ENCODE assay signal across 19 cellular contexts in the genomic region with DNA sequence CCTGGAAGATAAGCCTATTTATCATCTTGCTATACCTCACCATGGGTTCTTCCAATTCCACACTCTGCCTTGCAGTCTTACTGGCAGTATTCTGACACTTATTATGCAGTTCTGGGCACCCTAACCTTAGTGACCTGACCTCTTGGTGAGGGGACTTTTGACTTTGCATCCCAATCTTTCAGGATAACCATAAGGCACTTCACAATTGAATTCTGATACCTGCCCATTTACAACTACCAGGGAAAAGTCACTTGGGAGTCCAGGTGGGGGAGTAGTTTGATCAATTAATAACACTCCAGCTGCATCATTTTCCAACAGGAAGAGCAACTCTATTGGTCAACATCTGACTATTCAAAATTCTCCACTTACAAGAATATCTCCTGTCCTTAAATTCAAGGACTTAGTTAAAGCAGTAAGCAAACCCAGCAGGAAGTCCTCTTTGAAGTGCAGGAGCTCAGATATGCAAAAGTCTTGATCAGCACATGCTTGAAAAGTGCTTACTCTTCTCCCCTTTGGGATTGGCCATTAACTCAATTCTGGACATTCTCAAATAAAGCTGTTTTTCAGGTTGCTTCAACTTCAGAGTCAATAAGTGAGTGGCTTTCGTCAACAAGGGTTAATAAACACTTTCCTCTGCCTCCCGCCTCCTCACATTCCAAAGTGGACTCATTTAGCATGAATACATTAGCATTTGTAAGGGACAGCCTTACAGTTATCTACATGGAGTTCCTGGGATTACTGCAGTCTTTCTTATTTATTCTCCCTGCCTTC.
DNase-seq lines count a peak whose midpoint lies in the region; ATAC-seq, FAIRE-seq and TF ChIP-seq lines count a peak whose summit lies in the region.
"Had no signal": no experiment of that assay in that cellular context is flagged by ENCODE, and none has a peak within 500 bp of the region (broad histone marks: within the 10 kb centered on the region; RNA-seq: fewer than 3 reads in every experiment).

No MANE protein-coding gene starts in this region.

- H3K18ac ChIP-seq in trophoblast cell (ENCODE audit: low read length) = no peak overlapping the region

- H3K4me2 ChIP-seq in astrocyte (ENCODE audit: low read length) (peak overlapping the region; percentile 37), trophoblast cell (ENCODE audit: low read length) (no peak overlapping the region)
- H3K4me2 ChIP-seq: KMS-11 had no signal

- H3K27me3 ChIP-seq in HUES6 (ENCODE audit: control insufficient read depth, insufficient read depth, low read length) (peaks cover 18% of the 10 kb centered on the region; the same call in 1 of the 2 replicates), astrocyte (ENCODE audit: insufficient read depth, low read length) (no peaks in the 10 kb centered on the region), iPS-18a (ENCODE audit: control insufficient read depth, insufficient read depth, low read length) (peaks cover 32% of the 10 kb centered on the region), trophoblast cell (ENCODE audit: insufficient read depth, low read length) (no peaks in the 10 kb centered on the region), BE2C (no peaks in the 10 kb centered on the region)
- no peaks in the 10 kb centered on the region for H3K27me3 ChIP-seq in CD4-positive, alpha-beta T cell (ENCODE audit: control insufficient read depth, insufficient read depth, low read length)
- H3K27me3 ChIP-seq: colonic mucosa, testis had no signal

- H2AFZ ChIP-seq in astrocyte (ENCODE audit: low read depth, low read length) = peak overlapping the region; percentile 18
- no peak overlapping the region for H2AFZ ChIP-seq in trophoblast cell (ENCODE audit: insufficient read depth, low read length, poor library complexity)

- H4K91ac ChIP-seq in trophoblast cell (ENCODE audit: low read depth, low read length) = no peak overlapping the region

- peak overlapping the region; percentile 65 for H3K27ac ChIP-seq in HUES6 (ENCODE audit: low read depth, low read length)
- no peak overlapping the region for H3K27ac ChIP-seq in astrocyte (ENCODE audit: low read depth, low read length)
- no peak overlapping the region for H3K27ac ChIP-seq in iPS-18a (ENCODE audit: low read length)
- H3K27ac ChIP-seq in trophoblast cell (ENCODE audit: low read depth, low read length) = peak overlapping the region; percentile 6
- H3K27ac ChIP-seq in CD4-positive, alpha-beta T cell (ENCODE audit: low read depth, low read length) = no peak overlapping the region
- H3K27ac ChIP-seq: colonic mucosa, epithelial cell of prostate, KMS-11, testis had no signal

- H2BK120ac ChIP-seq in trophoblast cell (ENCODE audit: insufficient read depth, low read length, poor library complexity) = no peak overlapping the region

- H3K9ac ChIP-seq in HUES6 (ENCODE audit: low read length) (peak overlapping the region; percentile 40), astrocyte (ENCODE audit: low read length) (no peak overlapping the region), iPS-18a (ENCODE audit: low read length) (no peak overlapping the region), trophoblast cell (ENCODE audit: low read length) (no peak overlapping the region)
- H3K9ac ChIP-seq: KMS-11 had no signal

- H4K8ac ChIP-seq in trophoblast cell (ENCODE audit: low read depth, low read length) = no peak overlapping the region

- no peak overlapping the region for H3K4me3 Mint-ChIP-seq in astrocyte (ENCODE audit: unreplicated experiment)
- H3K4me3 Mint-ChIP-seq in CD4-positive, alpha-beta T cell = no peak overlapping the region
- H3K4me3 Mint-ChIP-seq: B cell, T-helper 17 cell had no signal

- peaks cover 16% of the 10 kb centered on the region for H3K4me1 Mint-ChIP-seq in astrocyte (ENCODE audit: low read depth, unreplicated experiment)
- H3K4me1 Mint-ChIP-seq in CD4-positive, alpha-beta T cell (ENCODE audit: low read depth) = no peaks in the 10 kb centered on the region
- H3K4me1 Mint-ChIP-seq: B cell had no signal

- H3K27ac Mint-ChIP-seq in astrocyte (ENCODE audit: unreplicated experiment) = no peak overlapping the region
- no peak overlapping the region for H3K27ac Mint-ChIP-seq in CD4-positive, alpha-beta T cell
- H3K27ac Mint-ChIP-seq: B cell, T-helper 17 cell had no signal

- H3K36me3 ChIP-seq in HUES6 (ENCODE audit: control insufficient read depth, insufficient read depth, low read length) (no peaks in the 10 kb centered on the region), astrocyte (ENCODE audit: insufficient read depth, low read length) (no peaks in the 10 kb centered on the region), iPS-18a (ENCODE audit: control insufficient read depth, low read depth, low read length) (no peaks in the 10 kb centered on the region), trophoblast cell (ENCODE audit: control insufficient read depth in 1 of 2, insufficient read depth in 2 of 2, low read length in 2 of 2) (no peaks in the 10 kb centered on the region), BE2C (no peaks in the 10 kb centered on the region)
- H3K36me3 ChIP-seq: colonic mucosa had no signal

- H2BK12ac ChIP-seq in trophoblast cell (ENCODE audit: low read length) = no peak overlapping the region

- H3K4me1 ChIP-seq in HUES6 (ENCODE audit: control insufficient read depth, insufficient read depth, low read length) (peaks cover 21% of the 10 kb centered on the region), astrocyte (ENCODE audit: insufficient read depth, low read length) (peaks cover 3% of the 10 kb centered on the region), iPS-18a (ENCODE audit: control insufficient read depth, low read depth, low read length) (peaks cover 32% of the 10 kb centered on the region), trophoblast cell (ENCODE audit: control insufficient read depth in 1 of 2, insufficient read depth in 2 of 2, low read length in 2 of 2) (peaks cover 2 to 6% of the 10 kb centered on the region in 2 experiments), BE2C (peaks cover 7% of the 10 kb centered on the region; the same call in 1 of the 2 replicates)
- H3K4me1 ChIP-seq: colonic mucosa, testis had no signal

- H3K79me2 ChIP-seq in astrocyte (ENCODE audit: insufficient read depth, low read length) (no peaks in the 10 kb centered on the region), trophoblast cell (ENCODE audit: control insufficient read depth, insufficient read depth, low read length, poor library complexity) (no peaks in the 10 kb centered on the region)

- FAIRE-seq in astrocyte (lab: Jason Lieb, UNC) = no peak

- H3K36me3 Mint-ChIP-seq in astrocyte (ENCODE audit: low read depth, unreplicated experiment) = no peaks in the 10 kb centered on the region
- H3K36me3 Mint-ChIP-seq in CD4-positive, alpha-beta T cell (ENCODE audit: low read depth) = no peaks in the 10 kb centered on the region

- WGBS in trophoblast cell (ENCODE audit: extremely low coverage, insufficient coverage, insufficient read length) = no CpG with 5 or more reads among the region's 2 CpGs

- ATAC-seq in CD4-positive, alpha-beta T cell (ENCODE audit: poor library complexity) = no peak
- ATAC-seq in GM21381 (IDR thresholded peaks at IDR 0.05; ENCODE audit: unreplicated experiment) = no peak
- ATAC-seq: activated CD4-positive, CD25-positive, alpha-beta regulatory T cell treated with anti-CD3 and anti-CD28 coated beads, Interleukin-2, amount 50 U/mL, for 24 hours; T-helper 17 cell had no signal

- intact Hi-C loops in CD4-positive, alpha-beta T cell (cut with DNase I, micrococcal nuclease) = no loop called here

- H3K14ac ChIP-seq in trophoblast cell (ENCODE audit: low read length) = no peak overlapping the region

- no peak for TF ChIP-seq CTCF in astrocyte (IDR thresholded peaks at IDR 0.05; ENCODE audit: insufficient read depth, low read depth, low read length)
- TF ChIP-seq CTCF in CD4-positive, alpha-beta T cell (IDR thresholded peaks at IDR 0.05) = no peak
- no peak for TF ChIP-seq CTCF in BE2C (IDR thresholded peaks at IDR 0.05; ENCODE audit: low read depth, low read length)

- H4K20me1 ChIP-seq in astrocyte (ENCODE audit: insufficient read depth, low read length) = no peaks in the 10 kb centered on the region

- no peaks in the 10 kb centered on the region for H3K27me3 Mint-ChIP-seq in astrocyte (ENCODE audit: low read depth, unreplicated experiment)
- H3K27me3 Mint-ChIP-seq in CD4-positive, alpha-beta T cell = no peaks in the 10 kb centered on the region

- H2BK5ac ChIP-seq in trophoblast cell (ENCODE audit: low read depth, low read length, poor library complexity) = no peak overlapping the region

- no peak overlapping the region for H3K23ac ChIP-seq in trophoblast cell (ENCODE audit: low read length)

- CTCF ChIA-PET in CD4-positive, alpha-beta T cell (lab: Charles Lee) = no interaction called here

- POLR2A ChIA-PET in CD4-positive, alpha-beta T cell (lab: Charles Lee) = no interaction called here

- H4K12ac ChIP-seq in trophoblast cell (ENCODE audit: low read depth, low read length) = no peak overlapping the region

- no peak overlapping the region for H3K4ac ChIP-seq in trophoblast cell (ENCODE audit: low read depth, low read length)

- H3K79me1 ChIP-seq in trophoblast cell (ENCODE audit: low read length) = no peaks in the 10 kb centered on the region

- DNase-seq in astrocyte (ENCODE audit: low read depth) (no peak), trophoblast cell (no peak), BE2C (no peak)
- no peak for DNase-seq in CD4-positive, alpha-beta T cell
- DNase-seq: activated gamma-delta T cell; anterior cingulate cortex; colonic mucosa; kidney glomerular epithelial cell; SHP77; stimulated activated CD4-positive, alpha-beta T cell treated with anti-CD3 and anti-CD28 coated beads, Interleukin-4, amount 100 ng/mL, for 24 hours; T-helper 17 cell; testis had no signal

- H3K9me3 ChIP-seq in HUES6 (ENCODE audit: control insufficient read depth, insufficient read depth, low read depth, low read length) (no peaks in the 10 kb centered on the region), astrocyte (ENCODE audit: insufficient read depth, low read depth, low read length) (no peaks in the 10 kb centered on the region), iPS-18a (ENCODE audit: control insufficient read depth, low read depth, low read length) (no peaks in the 10 kb centered on the region), trophoblast cell (ENCODE audit: insufficient read depth, low read depth, low read length) (no peaks in the 10 kb centered on the region), BE2C (no peaks in the 10 kb centered on the region)
- H3K9me3 ChIP-seq in CD4-positive, alpha-beta T cell (ENCODE audit: control insufficient read depth, low read length) = no peaks in the 10 kb centered on the region
- H3K9me3 ChIP-seq: colonic mucosa, testis had no signal

- H2AK5ac ChIP-seq in trophoblast cell (ENCODE audit: low read length) = no peak overlapping the region

- no peaks in the 10 kb centered on the region for H3K9me3 Mint-ChIP-seq in astrocyte (ENCODE audit: unreplicated experiment)
- H3K9me3 Mint-ChIP-seq in CD4-positive, alpha-beta T cell = no peaks in the 10 kb centered on the region

- peak overlapping the region; percentile 33; the same call in 1 of the 2 replicates for H3K4me3 ChIP-seq in HUES6 (ENCODE audit: low read depth, low read length)
- H3K4me3 ChIP-seq in astrocyte (ENCODE audit: insufficient read depth, low read depth, low read length) = no peak overlapping the region
- peak overlapping the region; percentile 31 for H3K4me3 ChIP-seq in iPS-18a (ENCODE audit: low read length)
- H3K4me3 ChIP-seq in trophoblast cell (ENCODE audit: low read depth, low read length) = no peak overlapping the region
- H3K4me3 ChIP-seq in BE2C (ENCODE audit: low read depth, low read length) = no peak overlapping the region
- H3K4me3 ChIP-seq: colonic mucosa, testis had no signal

Comparison
In these comparisons a context has a peak if more than half of its experiments do, and no peak if none do; other contexts are left out.
1. H3K27ac ChIP-seq: peak in HUES6 (single experiment) and trophoblast cell (single experiment); none in astrocyte (single experiment), iPS-18a (single experiment) and CD4-positive, alpha-beta T cell (single experiment).
2. H3K4me3 ChIP-seq: peak in HUES6 (single experiment) and iPS-18a (single experiment); none in astrocyte (single experiment), trophoblast cell (single experiment) and BE2C (single experiment).